In genomic region chr17:73719588-73720071, GRCh38 we compare ENCODE assay signal across 9 cellular contexts.
DNase-seq lines count a peak whose midpoint lies in the region; ATAC-seq lines count a peak whose summit lies in the region.
"Had no signal": no experiment of that assay in that cellular context is flagged by ENCODE, and none has a peak within 500 bp of the region (broad histone marks: within the 10 kb centered on the region; RNA-seq: fewer than 3 reads in every experiment).

No MANE protein-coding gene starts in this region.

- POLR2A ChIA-PET in T-cell (lab: Charles Lee), result no interaction called here

- no peak for ATAC-seq in T-cell (replicated peaks in 1 of 4)
- ATAC-seq in stimulated activated memory B cell treated with anti-CD40 and anti-IgM and Interleukin-4, amounts not matched to agents 10 μg/mL and 1 μg/mL and 100 μg/mL, for 72 hours, result no peak

- peak overlapping the region; percentile 82 for H3K27ac ChIP-seq in temporal lobe (ENCODE audit: low read depth, low read length)
- H3K27ac ChIP-seq: stomach had no signal

- CTCF ChIA-PET in T-cell (lab: Charles Lee), result no interaction called here

- H3K9me3 Mint-ChIP-seq in T-cell, result no peaks in the 10 kb centered on the region
- H3K9me3 Mint-ChIP-seq in stimulated activated memory B cell treated with anti-CD40 and anti-IgM and Interleukin-4, amounts not matched to agents 10 μg/mL and 1 μg/mL and 100 μg/mL, for 72 hours, result no peaks in the 10 kb centered on the region

- H3K27me3 Mint-ChIP-seq in T-cell, result peaks cover 0 to 2% of the 10 kb centered on the region in 2 donors
- peaks cover 31% of the 10 kb centered on the region for H3K27me3 Mint-ChIP-seq in stimulated activated memory B cell treated with anti-CD40 and anti-IgM and Interleukin-4, amounts not matched to agents 10 μg/mL and 1 μg/mL and 100 μg/mL, for 72 hours

- H3K4me3 Mint-ChIP-seq in T-cell, result peak overlapping the region in 2 of 3 donors; percentile 24 to 38
- H3K4me3 Mint-ChIP-seq in stimulated activated memory B cell treated with anti-CD40 and anti-IgM and Interleukin-4, amounts not matched to agents 10 μg/mL and 1 μg/mL and 100 μg/mL, for 72 hours, result no peak overlapping the region

- H3K4me1 Mint-ChIP-seq in T-cell, result peaks cover 48 to 69% (median 56%) of the 10 kb centered on the region in 3 donors
- peaks cover 42% of the 10 kb centered on the region for H3K4me1 Mint-ChIP-seq in stimulated activated memory B cell treated with anti-CD40 and anti-IgM and Interleukin-4, amounts not matched to agents 10 μg/mL and 1 μg/mL and 100 μg/mL, for 72 hours

- peak overlapping the region; percentile 57 to 94 for H3K27ac Mint-ChIP-seq in T-cell
- no peak overlapping the region for H3K27ac Mint-ChIP-seq in stimulated activated memory B cell treated with anti-CD40 and anti-IgM and Interleukin-4, amounts not matched to agents 10 μg/mL and 1 μg/mL and 100 μg/mL, for 72 hours

- peak; percentile 73 for DNase-seq in NCI-H2029 treated with DMSO at 0.1 percent for 48 hours (lab: John Stamatoyannopoulos, UW)
- DNase-seq in T-cell, result no peak
- DNase-seq in inferior parietal cortex (ENCODE audit: extremely low spot score), result peak; percentile 77
- no peak for DNase-seq in kidney tubule cell (ENCODE audit: low spot score)
- DNase-seq in GOT3 (lab: John Stamatoyannopoulos, UW), result no peak
- DNase-seq: activated CD4-positive, alpha-beta T cell treated with anti-CD3 and anti-CD28 coated beads, Interleukin-2, amount 50 U/mL, for 4 hours; stomach had no signal

- no peaks in the 10 kb centered on the region for H3K36me3 Mint-ChIP-seq in T-cell
- H3K36me3 Mint-ChIP-seq in stimulated activated memory B cell treated with anti-CD40 and anti-IgM and Interleukin-4, amounts not matched to agents 10 μg/mL and 1 μg/mL and 100 μg/mL, for 72 hours, result no peaks in the 10 kb centered on the region

Comparison
In these comparisons a context has a peak if more than half of its experiments do, and no peak if none do; other contexts are left out.
1. DNase-seq: peak in NCI-H2029 treated with DMSO at 0.1 percent for 48 hours (single experiment) and inferior parietal cortex (single experiment); none in T-cell (0 of 34), kidney tubule cell (single experiment) and GOT3 (single experiment).